15 cellular contexts compared by ENCODE assay signal in the genomic region with DNA sequence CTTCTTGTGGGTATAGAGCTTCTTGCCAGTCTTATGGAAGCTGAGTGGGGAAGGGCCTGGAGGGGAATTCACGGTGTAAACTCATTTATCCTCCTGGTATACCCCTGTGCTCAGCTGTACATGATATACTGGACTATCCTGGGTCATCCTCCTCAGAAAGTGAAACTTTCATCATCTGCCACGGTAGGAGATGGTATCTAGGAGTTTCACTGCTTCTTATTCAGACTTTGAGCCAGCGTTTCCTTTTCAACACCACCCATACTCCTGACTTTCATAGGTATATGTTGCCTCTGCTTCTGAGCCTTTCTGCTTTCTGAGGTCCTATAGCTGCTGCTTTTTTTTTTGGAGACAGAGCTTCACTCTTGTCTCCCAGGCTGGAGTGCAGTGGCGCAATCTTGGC. TPM values are rescaled to one million over a fixed set of nuclear protein-coding genes. Genes with fewer than 3 reads are reported as not detected.
DNase-seq lines count a peak whose midpoint lies in the region; ATAC-seq lines count a peak whose summit lies in the region.
"Had no signal": no experiment of that assay in that cellular context is flagged by ENCODE, and none has a peak within 500 bp of the region (broad histone marks: within the 10 kb centered on the region; RNA-seq: fewer than 3 reads in every experiment).

No MANE protein-coding gene starts in this region.

- no peak overlapping the region for H2BK15ac ChIP-seq in mesenchymal stem cell (ENCODE audit: low read depth, poor library complexity, severe bottlenecking)

- H2BK12ac ChIP-seq in mesenchymal stem cell (ENCODE audit: low read length in 2 of 2), result no peak overlapping the region

- H3K4me3 ChIP-seq in mesenchymal stem cell (ENCODE audit: insufficient read depth in 1 of 2, low read depth in 1 of 2, low read length in 2 of 2), result no peak overlapping the region
- H3K4me3 ChIP-seq: smooth muscle cell had no signal

- H4K8ac ChIP-seq in mesenchymal stem cell (ENCODE audit: low read length), result no peak overlapping the region

- peaks cover 1% of the 10 kb centered on the region for H3K4me1 ChIP-seq in mesenchymal stem cell (ENCODE audit: control insufficient read depth, insufficient read depth, low read depth, low read length)

- H3K9me3 Mint-ChIP-seq in T-helper 1 cell treated with Interleukin-12 subunit alpha and Interleukin-12 subunit beta and Interleukin-4 antibody, amounts not matched to agents 30 μg/mL and 1 μg/mL, for 36 hours, result no peaks in the 10 kb centered on the region
- H3K9me3 Mint-ChIP-seq: CD4-positive, alpha-beta T cell had no signal

- DNase-seq in activated CD4-positive, CD25-positive, alpha-beta regulatory T cell (lab: John Stamatoyannopoulos, UW), result no peak
- DNase-seq in mesenchymal stem cell (peak; percentile 10), cerebellum (ENCODE audit: low spot score) (no peak), superior temporal gyrus (ENCODE audit: extremely low spot score) (no peak)
- DNase-seq: activated CD4-positive, alpha-beta T cell treated with anti-CD3 and anti-CD28 coated beads for 4 hours; CD4-positive, alpha-beta T cell; effector CD8-positive, alpha-beta T cell; posterior cingulate gyrus had no signal

- H3K23ac ChIP-seq in mesenchymal stem cell (ENCODE audit: low read length in 2 of 2), result no peak overlapping the region

- H2AK5ac ChIP-seq in mesenchymal stem cell (ENCODE audit: low read length, severe bottlenecking), result no peak overlapping the region

- no peak overlapping the region for H2BK120ac ChIP-seq in mesenchymal stem cell (ENCODE audit: low read depth, low read length)

- H3K27ac Mint-ChIP-seq in T-helper 1 cell treated with Interleukin-12 subunit alpha and Interleukin-12 subunit beta and Interleukin-4 antibody, amounts not matched to agents 30 μg/mL and 1 μg/mL, for 36 hours, result peak overlapping the region; percentile 12
- H3K27ac Mint-ChIP-seq: CD4-positive, alpha-beta T cell had no signal

- H3K27me3 Mint-ChIP-seq in T-helper 1 cell treated with Interleukin-12 subunit alpha and Interleukin-12 subunit beta and Interleukin-4 antibody, amounts not matched to agents 30 μg/mL and 1 μg/mL, for 36 hours (ENCODE audit: low read depth), result no peaks in the 10 kb centered on the region
- H3K27me3 Mint-ChIP-seq: CD4-positive, alpha-beta T cell had no signal

- no peak overlapping the region for H4K91ac ChIP-seq in mesenchymal stem cell (ENCODE audit: low read length)

- no peak overlapping the region for H3K4me2 ChIP-seq in mesenchymal stem cell (ENCODE audit: low read length, poor library complexity, severe bottlenecking)
- H3K4me2 ChIP-seq: smooth muscle cell had no signal

- no peak overlapping the region for H3K18ac ChIP-seq in mesenchymal stem cell (ENCODE audit: low read depth in 1 of 2, low read length in 2 of 2)

- no peaks in the 10 kb centered on the region for H3K9me3 ChIP-seq in mesenchymal stem cell (ENCODE audit: control insufficient read depth, low read length)

- H2AFZ ChIP-seq in mesenchymal stem cell (ENCODE audit: low read depth, low read length), result no peak overlapping the region

- no peak overlapping the region for H3K4ac ChIP-seq in mesenchymal stem cell (ENCODE audit: low read depth in 1 of 2, low read length in 2 of 2)

- ATAC-seq in activated CD4-positive, CD25-positive, alpha-beta regulatory T cell treated with anti-CD3 and anti-CD28 coated beads, Interleukin-2, amount 50 U/mL, for 24 hours, result peak; percentile 39 to 74
- ATAC-seq in GM18909 (IDR thresholded peaks at IDR 0.05; ENCODE audit: poor library complexity, unreplicated experiment), result peak; percentile 46
- ATAC-seq in GM18870 (IDR thresholded peaks at IDR 0.05; ENCODE audit: unreplicated experiment), result no peak
- ATAC-seq: left lobe of liver had no signal

- no peak overlapping the region for H3K27ac ChIP-seq in mesenchymal stem cell (ENCODE audit: low read length, poor library complexity, severe bottlenecking)
- H3K27ac ChIP-seq: 22Rv1 had no signal

- peaks cover 22% of the 10 kb centered on the region for H3K4me1 Mint-ChIP-seq in T-helper 1 cell treated with Interleukin-12 subunit alpha and Interleukin-12 subunit beta and Interleukin-4 antibody, amounts not matched to agents 30 μg/mL and 1 μg/mL, for 36 hours (ENCODE audit: low read depth)

- WGBS in mesenchymal stem cell, result 91% methylated on average over 3 of the region's 4 CpGs

- H3K79me1 ChIP-seq in mesenchymal stem cell (replicated peaks; ENCODE audit: low read length, poor library complexity, severe bottlenecking), result peaks cover 21% of the 10 kb centered on the region

- no peaks in the 10 kb centered on the region for H3K27me3 ChIP-seq in mesenchymal stem cell (ENCODE audit: control insufficient read depth in 1 of 2, insufficient read depth in 1 of 2, low read length in 2 of 2)

- H3K14ac ChIP-seq in mesenchymal stem cell (ENCODE audit: low read length in 2 of 2), result no peak overlapping the region

- H3K36me3 Mint-ChIP-seq in T-helper 1 cell treated with Interleukin-12 subunit alpha and Interleukin-12 subunit beta and Interleukin-4 antibody, amounts not matched to agents 30 μg/mL and 1 μg/mL, for 36 hours (ENCODE audit: low read depth), result peaks cover 2% of the 10 kb centered on the region

- no peak overlapping the region for H3K4me3 Mint-ChIP-seq in T-helper 1 cell treated with Interleukin-12 subunit alpha and Interleukin-12 subunit beta and Interleukin-4 antibody, amounts not matched to agents 30 μg/mL and 1 μg/mL, for 36 hours
- H3K4me3 Mint-ChIP-seq: CD4-positive, alpha-beta T cell had no signal

- no peak overlapping the region for H2BK5ac ChIP-seq in mesenchymal stem cell (ENCODE audit: low read depth, low read length, poor library complexity, severe bottlenecking)

- peaks cover 7 to 27% of the 10 kb centered on the region in 2 experiments for H3K36me3 ChIP-seq in mesenchymal stem cell (ENCODE audit: control insufficient read depth in 1 of 2, insufficient read depth in 2 of 2, low read depth in 1 of 2, low read length in 2 of 2)

- H3K9ac ChIP-seq in mesenchymal stem cell (ENCODE audit: low read length), result peak overlapping the region; percentile 16

RNA-seq across cellular contexts. Expression of gene SENP5, which starts 15.6 kb away (rescaled TPM):
- polyA plus RNA-seq in mesenchymal stem cell (2013, experiment 1 of 2), result 24.3 TPM
- polyA plus RNA-seq in mesenchymal stem cell (2013, experiment 2 of 2), result 25.3 TPM
- total RNA-seq in cerebellum, result 57.0 TPM

RNA-seq across cellular contexts. Expression of gene NCBP2, which starts 59.0 kb away (rescaled TPM):
- polyA plus RNA-seq in mesenchymal stem cell (2013, experiment 1 of 2), result 66.7 TPM
- 67.4 TPM for polyA plus RNA-seq in mesenchymal stem cell (2013, experiment 2 of 2)
- 63.6 TPM for total RNA-seq in cerebellum
